In the genomic region with DNA sequence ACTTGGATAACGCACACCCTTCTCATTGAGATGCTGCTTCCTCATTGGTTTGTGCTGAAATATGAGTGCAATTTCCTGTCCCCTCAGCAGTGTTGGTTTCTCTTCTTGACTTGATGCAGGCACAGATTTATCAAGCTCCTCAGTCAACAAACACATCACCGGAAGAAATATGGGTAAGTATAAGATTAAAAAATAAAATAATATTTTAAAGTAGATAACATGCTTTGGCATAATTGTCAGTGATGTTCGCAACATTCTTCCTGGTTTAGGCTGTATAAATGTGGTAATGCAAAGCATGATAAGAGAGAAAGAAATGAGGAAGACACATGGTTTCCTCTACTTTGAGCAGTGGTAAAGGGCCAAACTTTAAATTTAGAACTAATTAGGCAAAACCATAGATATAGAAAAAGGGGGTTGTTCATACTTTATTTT, we compare ENCODE assay signal across 9 cellular contexts. TPM values are rescaled to one million over a fixed set of nuclear protein-coding genes. Genes with fewer than 3 reads are reported as not detected.
DNase-seq lines count a peak whose midpoint lies in the region; ATAC-seq, FAIRE-seq and TF ChIP-seq lines count a peak whose summit lies in the region.
"Had no signal": no experiment of that assay in that cellular context is flagged by ENCODE, and none has a peak within 500 bp of the region (broad histone marks: within the 10 kb centered on the region; RNA-seq: fewer than 3 reads in every experiment).

A gene with protein sequence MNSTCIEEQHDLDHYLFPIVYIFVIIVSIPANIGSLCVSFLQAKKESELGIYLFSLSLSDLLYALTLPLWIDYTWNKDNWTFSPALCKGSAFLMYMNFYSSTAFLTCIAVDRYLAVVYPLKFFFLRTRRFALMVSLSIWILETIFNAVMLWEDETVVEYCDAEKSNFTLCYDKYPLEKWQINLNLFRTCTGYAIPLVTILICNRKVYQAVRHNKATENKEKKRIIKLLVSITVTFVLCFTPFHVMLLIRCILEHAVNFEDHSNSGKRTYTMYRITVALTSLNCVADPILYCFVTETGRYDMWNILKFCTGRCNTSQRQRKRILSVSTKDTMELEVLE (plus strand): TSS at position 86 of the 432 bp plus-strand sequence. CDS start 5,713 bp downstream, outside the sequence.

- H2BK5ac ChIP-seq in IMR-90 (ENCODE audit: low read depth, low read length, poor library complexity, severe bottlenecking) = no peak within 1 kb of the TSS

- POLR2A ChIA-PET in IMR-90 (lab: Charles Lee; ENCODE audit: unreplicated experiment) = no interaction called here
- POLR2A ChIA-PET in activated naive CD8-positive, alpha-beta T cell treated with anti-CD3 and anti-CD28 coated beads, Interleukin-2, amount 10 ng/mL, durations not matched to agents 7 days and 5 days (lab: Charles Lee) = interaction anchor here (1.4 to 8.5 kb wide), 6 partner anchors 12 to 53 kb away, joined by 3 to 169 read pairs (median 7); a partner anchor contains a TSS

- peak within 1 kb of the TSS; percentile 41; the same call in 1 of the 2 replicates for H3K4me2 ChIP-seq in IMR-90 (ENCODE audit: low read depth, low read length)

- no peak within 1 kb of the TSS for H2AFZ ChIP-seq in IMR-90 (replicated peaks; ENCODE audit: low read length, poor library complexity)

- no peaks in the 10 kb centered on the region for H3K9me3 ChIP-seq in IMR-90 (ENCODE audit: control insufficient read depth, insufficient read depth, low read length)
- no peaks in the 10 kb centered on the region for H3K9me3 ChIP-seq in ovary

- TF ChIP-seq CTCF in IMR-90 (conservative IDR thresholded peaks at IDR 0.05; ENCODE audit: low read depth, low read length) (no peak), ovary (IDR thresholded peaks at IDR 0.05) (no peak)

- no peak within 1 kb of the TSS for H2BK120ac ChIP-seq in IMR-90 (ENCODE audit: low read depth, low read length)

- CTCF ChIA-PET in IMR-90 (lab: Yijun Ruan, JAX) = no interaction called here

- no peak for TF ChIP-seq EP300 in ovary (IDR thresholded peaks at IDR 0.05)

- FAIRE-seq in GM12892 (lab: Jason Lieb, UNC) = peak; percentile 24

- no peak within 1 kb of the TSS for H2BK15ac ChIP-seq in IMR-90 (ENCODE audit: low read depth, low read length)

- dilution Hi-C loops in IMR-90 (cut with HindIII; ENCODE audit: low sequenced_read_pairs, unreplicated experiment) = no loop called here

- no peak within 1 kb of the TSS for H4K8ac ChIP-seq in IMR-90 (ENCODE audit: low read depth in 2 of 2, low read length in 2 of 2)

- WGBS in IMR-90 (ENCODE audit: extremely low coverage in 2 of 2, insufficient read length in 1 of 2), 2 experiments = no CpG with 5 or more reads among the region's 3 CpGs
- WGBS in ovary, 3 donors = 27 to 51% (median 37%) methylated on average over 3 of the region's 3 CpGs

- H2AK5ac ChIP-seq in IMR-90 (ENCODE audit: low read depth, low read length) = no peak within 1 kb of the TSS

- H3K4me3 Mint-ChIP-seq in activated naive CD8-positive, alpha-beta T cell treated with anti-CD3 and anti-CD28 coated beads, Interleukin-2, amount 10 ng/mL, durations not matched to agents 7 days and 5 days = peak within 1 kb of the TSS; percentile 93
- peak within 1 kb of the TSS; percentile 80 for H3K4me3 Mint-ChIP-seq in stimulated activated memory B cell treated with anti-CD40 and anti-IgM and Interleukin-4, amounts not matched to agents 10 μg/mL and 1 μg/mL and 100 μg/mL, for 72 hours

- no peak for TF ChIP-seq RAD21 in IMR-90 (IDR thresholded peaks at IDR 0.05; ENCODE audit: low read length)

- H3K36me3 ChIP-seq in IMR-90 (ENCODE audit: control insufficient read depth, insufficient read depth, low read length) = no peaks in the 10 kb centered on the region
- H3K36me3 ChIP-seq in ovary = no peaks in the 10 kb centered on the region

- H3K4me3 ChIP-seq in IMR-90 (ENCODE audit: insufficient read depth, low read depth, low read length) (no peak within 1 kb of the TSS), ovary (no peak within 1 kb of the TSS)
- H3K4me3 ChIP-seq: SK-N-MC had no signal

- no peaks in the 10 kb centered on the region for H3K27me3 ChIP-seq in IMR-90 (ENCODE audit: control insufficient read depth, insufficient read depth, low read length)
- no peaks in the 10 kb centered on the region for H3K27me3 ChIP-seq in ovary

- peaks cover 57% of the 10 kb centered on the region for H3K4me1 Mint-ChIP-seq in activated naive CD8-positive, alpha-beta T cell treated with anti-CD3 and anti-CD28 coated beads, Interleukin-2, amount 10 ng/mL, durations not matched to agents 7 days and 5 days
- H3K4me1 Mint-ChIP-seq in stimulated activated memory B cell treated with anti-CD40 and anti-IgM and Interleukin-4, amounts not matched to agents 10 μg/mL and 1 μg/mL and 100 μg/mL, for 72 hours = peaks cover 67% of the 10 kb centered on the region

- ATAC-seq in GM21423 (IDR thresholded peaks at IDR 0.05; ENCODE audit: unreplicated experiment) = peak; percentile 62
- peak; percentile 89 for ATAC-seq in IMR-90 (ENCODE audit: low read depth)
- ATAC-seq in activated naive CD8-positive, alpha-beta T cell treated with anti-CD3 and anti-CD28 coated beads, Interleukin-2, amount 10 ng/mL, durations not matched to agents 7 days and 5 days (ENCODE audit: low read depth) = peak; percentile 59
- peak; percentile 85 for ATAC-seq in stimulated activated memory B cell treated with anti-CD40 and anti-IgM and Interleukin-4, amounts not matched to agents 10 μg/mL and 1 μg/mL and 100 μg/mL, for 72 hours

- H2AK9ac ChIP-seq in IMR-90 (replicated peaks; ENCODE audit: low read depth, low read length, poor library complexity) = no peak within 1 kb of the TSS

- H3K9me3 Mint-ChIP-seq in activated naive CD8-positive, alpha-beta T cell treated with anti-CD3 and anti-CD28 coated beads, Interleukin-2, amount 10 ng/mL, durations not matched to agents 7 days and 5 days = no peaks in the 10 kb centered on the region
- H3K9me3 Mint-ChIP-seq in stimulated activated memory B cell treated with anti-CD40 and anti-IgM and Interleukin-4, amounts not matched to agents 10 μg/mL and 1 μg/mL and 100 μg/mL, for 72 hours = no peaks in the 10 kb centered on the region

- no peak within 1 kb of the TSS for H4K5ac ChIP-seq in IMR-90 (ENCODE audit: low read depth, low read length)

- H3K56ac ChIP-seq in IMR-90 (ENCODE audit: extremely low read depth, insufficient read depth, low read length) = no peak within 1 kb of the TSS

- H4K91ac ChIP-seq in IMR-90 (ENCODE audit: insufficient read depth, low read depth, low read length) = no peak within 1 kb of the TSS

- H3K23ac ChIP-seq in IMR-90 (ENCODE audit: low read depth, low read length) = no peak within 1 kb of the TSS

- H3K4ac ChIP-seq in IMR-90 (ENCODE audit: low read depth, low read length) = no peak within 1 kb of the TSS

- DNase-seq in GM12892 (ENCODE audit: insufficient read length) = no peak
- DNase-seq in IMR-90 = no peak
- no peak for DNase-seq in activated naive CD8-positive, alpha-beta T cell treated with anti-CD3 and anti-CD28 coated beads, Interleukin-2, amount 10 ng/mL, durations not matched to agents 7 days and 5 days
- no peak for DNase-seq in NCI-H1105 treated with DMSO at 0.1 percent for 48 hours (lab: John Stamatoyannopoulos, UW)
- DNase-seq in iPS-NIHi11 (ENCODE audit: low spot score) = no peak
- DNase-seq in ovary = no peak

- in situ Hi-C loops in IMR-90 (cut with MboI; ENCODE audit: low sequenced_read_pairs) = no loop called here

- no peak within 1 kb of the TSS for H2BK20ac ChIP-seq in IMR-90 (ENCODE audit: low read depth, low read length)

- H3K27ac ChIP-seq in IMR-90 (ENCODE audit: insufficient read depth, low read length) (no peak within 1 kb of the TSS), ovary (no peak within 1 kb of the TSS)
- H3K27ac ChIP-seq: SK-N-MC had no signal

- H3K27ac Mint-ChIP-seq in activated naive CD8-positive, alpha-beta T cell treated with anti-CD3 and anti-CD28 coated beads, Interleukin-2, amount 10 ng/mL, durations not matched to agents 7 days and 5 days = peak within 1 kb of the TSS; percentile 95
- peak within 1 kb of the TSS; percentile 80 for H3K27ac Mint-ChIP-seq in stimulated activated memory B cell treated with anti-CD40 and anti-IgM and Interleukin-4, amounts not matched to agents 10 μg/mL and 1 μg/mL and 100 μg/mL, for 72 hours

- no peaks in the 10 kb centered on the region for H3K79me1 ChIP-seq in IMR-90 (ENCODE audit: low read depth in 1 of 2, low read length in 2 of 2)

- no peaks in the 10 kb centered on the region for H4K20me1 ChIP-seq in IMR-90 (ENCODE audit: insufficient read depth, low read length)

- intact Hi-C loops in IMR-90 (cut with micrococcal nuclease) = no loop called here
- intact Hi-C loops in ovary (cut with DNase I) = no loop called here

- no peaks in the 10 kb centered on the region for H3K9me1 ChIP-seq in IMR-90 (ENCODE audit: insufficient read depth, low read length)

- peaks cover 37% of the 10 kb centered on the region for H3K36me3 Mint-ChIP-seq in activated naive CD8-positive, alpha-beta T cell treated with anti-CD3 and anti-CD28 coated beads, Interleukin-2, amount 10 ng/mL, durations not matched to agents 7 days and 5 days
- peaks cover 17% of the 10 kb centered on the region for H3K36me3 Mint-ChIP-seq in stimulated activated memory B cell treated with anti-CD40 and anti-IgM and Interleukin-4, amounts not matched to agents 10 μg/mL and 1 μg/mL and 100 μg/mL, for 72 hours

- TF ChIP-seq POLR2A in GM12892 (IDR thresholded peaks at IDR 0.05; ENCODE audit: low read depth, low read length) (peak; percentile 86), IMR-90 (IDR thresholded peaks at IDR 0.05; ENCODE audit: low read depth, low read length) (no peak), ovary (IDR thresholded peaks at IDR 0.05) (no peak)

- H3K14ac ChIP-seq in IMR-90 (replicated peaks; ENCODE audit: low read depth, low read length) = no peak within 1 kb of the TSS

- no peak within 1 kb of the TSS for H3K9ac ChIP-seq in IMR-90 (ENCODE audit: low read depth, low read length)

- peak within 1 kb of the TSS; percentile 58; the same call in 1 of the 2 replicates for H3K18ac ChIP-seq in IMR-90 (ENCODE audit: low read depth, low read length)

- H3K27me3 Mint-ChIP-seq in activated naive CD8-positive, alpha-beta T cell treated with anti-CD3 and anti-CD28 coated beads, Interleukin-2, amount 10 ng/mL, durations not matched to agents 7 days and 5 days = no peaks in the 10 kb centered on the region
- no peaks in the 10 kb centered on the region for H3K27me3 Mint-ChIP-seq in stimulated activated memory B cell treated with anti-CD40 and anti-IgM and Interleukin-4, amounts not matched to agents 10 μg/mL and 1 μg/mL and 100 μg/mL, for 72 hours

- no peaks in the 10 kb centered on the region; the same call in 1 of the 2 replicates for H3K4me1 ChIP-seq in IMR-90 (ENCODE audit: control insufficient read depth, insufficient read depth, low read length)
- H3K4me1 ChIP-seq in ovary (ENCODE audit: insufficient read depth) = no peaks in the 10 kb centered on the region

- no TSS peak for BruUV-seq in IMR-90 (replicated peaks; lab: Mats Ljungman, UMichigan)

RNA-seq across cellular contexts. Expression of the gene that starts here (rescaled TPM):
- 5.9 TPM for polyA plus RNA-seq in GM12892 (2012; ENCODE audit: missing spikeins)
- total RNA-seq in IMR-90 (2012; rRNA removed) (0.18 and 0.28 TPM in 2 replicates), ovary (1 to 10 TPM in 2 of 7 donors, under 1 TPM in 5; 0.40 to 1.7 (median 0.70) TPM)
- polyA plus RNA-seq in IMR-90 (2012; rRNA removed) (0.05 TPM in 1 of 2 replicates, not detected in the other), ovary (1 to 10 TPM in 1 of 2 donors, under 1 TPM in 1; 0.19 to 2.2 TPM)
- polyA plus RNA-seq in IMR-90 (2012; cell fraction: cytosol; rRNA removed) = not detected in 2 replicates
- polyA plus RNA-seq in IMR-90 (2012; cell fraction: nucleus; rRNA removed; ENCODE audit: low replicate concordance) = 0.03 TPM in 1 of 2 replicates, not detected in the other
- total RNA-seq in activated naive CD8-positive, alpha-beta T cell treated with anti-CD3 and anti-CD28 coated beads, Interleukin-2, amount 10 ng/mL, durations not matched to agents 7 days and 5 days = 10 to 100 TPM; 23.2 to 23.6 TPM

Comparison
In these comparisons a context has a peak if more than half of its experiments do, and no peak if none do; other contexts are left out.
1. RNA of the gene that starts here (total RNA-seq): 23.2 to 23.6 TPM in activated naive CD8-positive, alpha-beta T cell treated with anti-CD3 and anti-CD28 coated beads, Interleukin-2, amount 10 ng/mL, durations not matched to agents 7 days and 5 days; 0.40 to 1.7 TPM in ovary and 0.18 to 0.28 TPM in IMR-90; every median in the first group is over 4 times any median in the second.
2. Peak in ATAC-seq and H3K4me2 ChIP-seq in IMR-90; RNA of the gene not detected or under 1 TPM.
3. Peak in every context shown above with its lines, with median percentiles within 50 percentile points of each other: ATAC-seq.